Comparison of ENCODE assay signal across 8 cellular contexts in the genomic region with DNA sequence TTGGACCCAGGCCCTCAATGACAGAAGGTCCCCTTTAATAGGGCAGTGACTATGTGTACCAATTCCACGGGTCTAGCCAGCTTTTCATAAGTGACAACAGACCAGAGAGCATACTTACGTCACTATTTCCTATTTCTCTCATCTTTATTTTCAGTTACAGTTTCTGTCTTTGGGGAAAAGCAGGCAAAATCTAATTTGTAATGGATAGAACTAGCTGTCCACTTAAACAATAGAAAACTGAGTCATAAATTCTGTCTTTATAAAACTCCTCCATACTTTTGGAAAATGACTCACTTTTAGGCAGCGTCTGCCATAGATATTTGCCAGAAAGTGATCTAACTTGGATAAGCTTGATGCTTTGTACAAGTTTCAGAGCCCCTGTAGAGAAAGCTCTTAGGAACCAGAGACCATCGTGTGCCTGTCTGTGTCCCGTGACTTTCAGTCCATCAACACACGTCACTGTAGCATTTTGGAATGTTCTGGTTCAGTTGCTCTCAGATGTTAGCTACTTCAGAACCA.
DNase-seq lines count a peak whose midpoint lies in the region; ATAC-seq, FAIRE-seq and TF ChIP-seq lines count a peak whose summit lies in the region.

No MANE protein-coding gene starts in this region.

- POLR2A ChIA-PET in HEK293T (lab: Yijun Ruan, JAX) = no interaction called here

- peaks cover 6 to 11% of the 10 kb centered on the region in 2 donors for H3K4me1 ChIP-seq in thyroid gland

- TF ChIP-seq POLR2A in thyroid gland (IDR thresholded peaks at IDR 0.05) = no peak

- peak; percentile 61 for ATAC-seq in HG03442 (IDR thresholded peaks at IDR 0.05; ENCODE audit: unreplicated experiment)

- intact Hi-C loops in thyroid gland (cut with DNase I) = no loop called here

- TF ChIP-seq CTCF in thyroid gland (IDR thresholded peaks at IDR 0.05) = no peak

- peak; percentile 97 for FAIRE-seq in GM19239 (lab: Jason Lieb, UNC)

- WGBS in thyroid gland, 2 donors = 35 to 48% methylated on average over 6 of the region's 6 CpGs

- CTCF ChIA-PET in HEK293T (lab: Yijun Ruan, JAX) = no interaction called here

- H3K27ac ChIP-seq in thyroid gland = peak overlapping the region in 2 of 3 donors; percentile 21 to 39

- peak; percentile 13 for DNase-seq in Ammon's horn (ENCODE audit: low spot score)
- no peak for DNase-seq in GM19239 (ENCODE audit: insufficient read length, low spot score)
- DNase-seq in dermis microvascular lymphatic vessel endothelial cell (ENCODE audit: low read depth in 2 of 2) = peak; percentile 14 to 57
- peak; percentile 21 to 27 for DNase-seq in thyroid gland
- DNase-seq in DMS 273 treated with DMSO at 0.1 percent for 48 hours (lab: John Stamatoyannopoulos, UW) = no peak
- no peak for DNase-seq in NCI-H1694 treated with DMSO at 0.1 percent for 48 hours (lab: John Stamatoyannopoulos, UW)
- no peak for DNase-seq in HEK293T (ENCODE audit: extremely low spot score)

- no peaks in the 10 kb centered on the region for H3K36me3 ChIP-seq in thyroid gland

- no peaks in the 10 kb centered on the region for H3K9me3 ChIP-seq in thyroid gland

- no peak overlapping the region for H3K4me3 ChIP-seq in thyroid gland (replicated peaks in 1 of 3)

- H3K27me3 ChIP-seq in thyroid gland = no peaks in the 10 kb centered on the region

TF ChIP-seq in HEK293T, 16 proteins besides CTCF, POLR2A, EP300 and RAD21:
- TF ChIP-seq BHLHE40 (IDR thresholded peaks at IDR 0.05; ENCODE audit: borderline replicate concordance) (no peak), ZNF384 (IDR thresholded peaks at IDR 0.05) (no peak), FOXA1 (IDR thresholded peaks at IDR 0.05) (no peak)
- TF ChIP-seq, protein P1, sequence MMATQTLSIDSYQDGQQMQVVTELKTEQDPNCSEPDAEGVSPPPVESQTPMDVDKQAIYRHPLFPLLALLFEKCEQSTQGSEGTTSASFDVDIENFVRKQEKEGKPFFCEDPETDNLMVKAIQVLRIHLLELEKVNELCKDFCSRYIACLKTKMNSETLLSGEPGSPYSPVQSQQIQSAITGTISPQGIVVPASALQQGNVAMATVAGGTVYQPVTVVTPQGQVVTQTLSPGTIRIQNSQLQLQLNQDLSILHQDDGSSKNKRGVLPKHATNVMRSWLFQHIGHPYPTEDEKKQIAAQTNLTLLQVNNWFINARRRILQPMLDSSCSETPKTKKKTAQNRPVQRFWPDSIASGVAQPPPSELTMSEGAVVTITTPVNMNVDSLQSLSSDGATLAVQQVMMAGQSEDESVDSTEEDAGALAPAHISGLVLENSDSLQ (IDR thresholded peaks at IDR 0.05) = no peak

Comparison
In these comparisons a context has a peak if more than half of its experiments do, and no peak if none do; other contexts are left out.
1. DNase-seq: peak in Ammon's horn (single experiment), dermis microvascular lymphatic vessel endothelial cell (2 of 2) and thyroid gland (2 of 2); none in GM19239 (single experiment), DMS 273 treated with DMSO at 0.1 percent for 48 hours (single experiment), NCI-H1694 treated with DMSO at 0.1 percent for 48 hours (single experiment) and HEK293T (single experiment).